8 cellular contexts compared by ENCODE assay signal in the genomic region with DNA sequence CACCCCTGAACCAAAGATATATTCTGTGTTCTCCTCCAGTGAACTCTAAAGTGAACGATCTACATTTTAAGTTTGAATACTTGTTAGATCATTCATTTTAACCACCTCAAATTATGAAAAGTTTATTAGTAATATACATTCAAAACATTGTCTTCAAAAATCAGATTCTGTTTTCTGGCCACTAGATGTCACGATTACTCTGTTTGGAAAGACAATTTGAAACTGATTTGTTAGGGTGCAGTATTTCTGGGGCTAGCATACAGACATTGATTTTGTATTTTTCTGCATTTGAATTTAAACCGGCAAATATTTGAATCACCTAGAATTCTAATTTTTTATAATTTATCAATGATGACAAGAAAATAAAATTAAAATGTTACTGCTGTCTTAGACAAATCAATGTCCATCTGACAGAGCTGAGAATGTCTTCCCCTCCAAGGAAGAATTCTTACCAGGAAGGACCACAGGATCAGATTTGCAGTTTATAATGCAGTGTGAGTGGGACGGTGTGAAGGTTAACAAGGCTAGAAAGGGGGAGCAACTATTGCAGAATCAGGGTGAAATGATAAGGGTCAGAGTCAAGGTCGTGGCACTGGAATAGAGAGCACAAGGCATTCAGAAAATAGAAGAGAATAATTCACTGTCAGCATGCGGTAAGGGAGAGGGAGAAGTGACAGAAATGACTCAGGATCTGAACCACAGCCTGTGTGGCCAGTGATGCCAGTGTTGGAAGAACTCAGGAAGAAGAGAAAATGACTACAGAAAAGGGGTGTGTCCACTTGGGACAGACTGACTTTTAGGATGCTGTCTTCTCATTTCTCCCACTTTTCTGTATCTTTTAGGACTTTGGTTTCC.
DNase-seq lines count a peak whose midpoint lies in the region; ATAC-seq and TF ChIP-seq lines count a peak whose summit lies in the region.

No MANE protein-coding gene starts in this region.

- no peaks in the 10 kb centered on the region for H3K27me3 ChIP-seq in adrenal gland
- H3K27me3 ChIP-seq in right cardiac atrium (ENCODE audit: control insufficient read depth, insufficient read depth) = no peaks in the 10 kb centered on the region
- peaks cover 0 to 1% of the 10 kb centered on the region in 2 donors for H3K27me3 ChIP-seq in aorta (ENCODE audit: control insufficient read depth in 1 of 2, insufficient read depth in 2 of 2, low read length in 1 of 2)

- peak; percentile 34 to 73 (median 63) for TF ChIP-seq CTCF in adrenal gland (IDR thresholded peaks at IDR 0.05)

- no peak overlapping the region for H3K27ac Mint-ChIP-seq in activated T-cell treated with anti-CD3 and anti-CD28 coated beads, Interleukin-2, amount 50 U/mL, for 24 hours

- H3K27me3 Mint-ChIP-seq in activated T-cell treated with anti-CD3 and anti-CD28 coated beads, Interleukin-2, amount 50 U/mL, for 24 hours = no peaks in the 10 kb centered on the region

- peaks cover 0 to 5% of the 10 kb centered on the region in 2 donors for H3K4me1 ChIP-seq in adrenal gland (replicated peaks in 1 of 2)
- H3K4me1 ChIP-seq in right cardiac atrium (ENCODE audit: control insufficient read depth, insufficient read depth, low read length) = no peaks in the 10 kb centered on the region
- H3K4me1 ChIP-seq in aorta (ENCODE audit: control insufficient read depth in 1 of 2, insufficient read depth in 2 of 2, low read length in 2 of 2) = no peaks in the 10 kb centered on the region

- WGBS in adrenal gland, 4 donors = 16 to 18% (median 17%) methylated on average over 6 of the region's 6 CpGs
- 27% methylated on average over 6 of the region's 6 CpGs for WGBS in right cardiac atrium
- WGBS in aorta, 2 donors = 23 to 25% methylated on average over 6 of the region's 6 CpGs

- H3K9me3 ChIP-seq in adrenal gland (replicated peaks in 1 of 3) (no peaks in the 10 kb centered on the region), right cardiac atrium (ENCODE audit: control insufficient read depth, low read length) (no peaks in the 10 kb centered on the region), aorta (ENCODE audit: control insufficient read depth, low read length) (peaks cover 2% of the 10 kb centered on the region)

- TF ChIP-seq POLR2A in adrenal gland (IDR thresholded peaks at IDR 0.05) = no peak

- H3K27ac ChIP-seq in adrenal gland (no peak overlapping the region), right cardiac atrium (ENCODE audit: low read length) (no peak overlapping the region), aorta (ENCODE audit: low read depth in 1 of 2, low read length in 2 of 2) (no peak overlapping the region)

- intact Hi-C loops in adrenal gland (cut with DNase I) = loop anchor here in 1 of 2 donors (10.0 kb wide), 1 partner anchor 731 kb away; no protein-coding TSS in a partner anchor
- intact Hi-C loops in right cardiac atrium (cut with DNase I) = no loop called here
- intact Hi-C loops in aorta (cut with DNase I) = no loop called here

- no peaks in the 10 kb centered on the region for H3K4me1 Mint-ChIP-seq in activated T-cell treated with anti-CD3 and anti-CD28 coated beads, Interleukin-2, amount 50 U/mL, for 24 hours (ENCODE audit: low read depth)

- no peaks in the 10 kb centered on the region for H3K36me3 Mint-ChIP-seq in activated T-cell treated with anti-CD3 and anti-CD28 coated beads, Interleukin-2, amount 50 U/mL, for 24 hours (ENCODE audit: low read depth)

- ATAC-seq in right cardiac atrium = peak; percentile 26 to 35
- ATAC-seq in GM19023 (IDR thresholded peaks at IDR 0.05; ENCODE audit: unreplicated experiment) = no peak
- ATAC-seq in HG03039 (IDR thresholded peaks at IDR 0.05; ENCODE audit: unreplicated experiment) = no peak
- no peak for ATAC-seq in aorta (ENCODE audit: low FRiP score)

- no peaks in the 10 kb centered on the region for H3K9me3 Mint-ChIP-seq in activated T-cell treated with anti-CD3 and anti-CD28 coated beads, Interleukin-2, amount 50 U/mL, for 24 hours

- no peak overlapping the region for H3K4me3 ChIP-seq in adrenal gland
- no peak overlapping the region for H3K4me3 ChIP-seq in right cardiac atrium (ENCODE audit: low read length)
- H3K4me3 ChIP-seq in aorta (ENCODE audit: low read length in 2 of 2) = no peak overlapping the region

- DNase-seq in GM03348 (ENCODE audit: low spot score) (peak; percentile 41), LHCN-M2 (ENCODE audit: low read depth) (peak; percentile 57), adrenal gland (peak in 4 of 7 donors; percentile 9 to 25 (median 13)), right cardiac atrium (no peak), aorta (no peak)
- no peak for DNase-seq in activated T-cell treated with anti-CD3 and anti-CD28 coated beads, Interleukin-2, amount 50 U/mL, for 24 hours

- H3K4me3 Mint-ChIP-seq in activated T-cell treated with anti-CD3 and anti-CD28 coated beads, Interleukin-2, amount 50 U/mL, for 24 hours = no peak overlapping the region

- H3K36me3 ChIP-seq in adrenal gland (replicated peaks in 1 of 2) (no peaks in the 10 kb centered on the region), aorta (ENCODE audit: control insufficient read depth in 1 of 2, insufficient read depth in 2 of 2, low read length in 1 of 2) (no peaks in the 10 kb centered on the region)

Comparison
In these comparisons a context has a peak if more than half of its experiments do, and no peak if none do; other contexts are left out.
1. DNase-seq: peak in GM03348 (single experiment), LHCN-M2 (single experiment) and adrenal gland (4 of 7); none in right cardiac atrium (0 of 3), activated T-cell treated with anti-CD3 and anti-CD28 coated beads, Interleukin-2, amount 50 U/mL, for 24 hours (single experiment) and aorta (0 of 2).
2. ATAC-seq: peak in right cardiac atrium (2 of 2); none in GM19023 (single experiment), HG03039 (single experiment) and aorta (single experiment).